ENCODE assay signal across 9 cellular contexts in genomic region chr13:81697826-81698225, GRCh38.
"Had no signal": no experiment of that assay in that cellular context is flagged by ENCODE, and none has a peak within 500 bp of the region (broad histone marks: within the 10 kb centered on the region; RNA-seq: fewer than 3 reads in every experiment).

No MANE protein-coding gene starts in this region.

- H3K4me1 ChIP-seq: HAP-1 had no signal

- H3K9me3 ChIP-seq: HAP-1 had no signal

- H3K9me3 Mint-ChIP-seq: H9 had no signal

- H3K4me3 ChIP-seq: GM23248, GM23338, HAP-1 had no signal

- H3K27ac Mint-ChIP-seq: GM23338, HFFc6 had no signal

- H2AFZ ChIP-seq: GM23248, GM23338 had no signal

- DNase-seq: GM23248, GOT3, H7, H9, HCEC 1CT, HFFc6 had no signal

- H3K4me2 ChIP-seq: GM23338 had no signal

- ATAC-seq: GM23338, HCT116 had no signal

- H3K9ac ChIP-seq: GM23248 had no signal

- H3K36me3 ChIP-seq: HAP-1 had no signal

- H3K4me1 Mint-ChIP-seq: GM23338 had no signal

- H3K27ac ChIP-seq: GM23248 had no signal

- H3K4me3 Mint-ChIP-seq: GM23338, H9, HFFc6 had no signal
